1 cellular context compared by ENCODE assay signal in the genomic region with DNA sequence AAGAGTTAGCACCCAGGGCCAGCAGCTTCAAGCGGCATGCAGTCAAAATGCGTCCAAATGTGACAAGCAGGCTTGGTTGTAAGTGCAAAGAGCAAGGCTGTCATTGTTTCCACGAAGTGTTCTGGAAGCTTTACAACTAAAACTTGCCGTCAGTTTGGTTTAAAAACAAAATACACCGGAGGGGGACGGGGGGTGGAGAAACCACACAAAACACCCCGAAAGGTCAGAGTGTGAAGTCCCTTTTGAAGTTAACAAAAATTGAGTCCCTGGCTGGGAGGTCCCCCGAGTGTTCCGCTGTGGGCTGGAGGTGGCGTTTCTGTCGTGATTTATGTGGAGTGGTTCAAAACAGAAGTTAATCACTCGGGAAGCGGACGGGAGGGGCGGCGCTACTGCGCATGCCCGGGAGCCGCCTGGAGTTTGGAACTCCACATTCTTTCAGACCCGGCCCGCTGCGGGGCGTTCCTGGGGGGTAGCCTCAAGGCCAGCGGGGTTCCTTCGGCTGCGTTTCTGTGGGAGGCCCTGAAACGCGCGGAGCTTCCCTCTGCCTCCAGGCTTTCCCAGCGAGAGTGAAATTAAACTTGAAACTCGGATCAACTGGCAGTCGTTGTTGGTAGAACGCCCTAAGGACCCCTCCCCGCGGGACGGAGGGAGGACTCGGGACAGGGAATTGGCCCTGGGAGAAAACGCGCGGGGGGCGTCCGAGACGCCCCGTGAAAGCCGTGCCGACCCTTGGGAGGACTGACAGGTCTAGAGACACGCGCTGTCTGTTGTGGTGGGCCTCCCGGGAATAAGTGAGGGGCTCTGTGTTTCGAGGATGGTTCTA.
TF ChIP-seq lines count a peak whose summit lies in the region.

No MANE protein-coding gene starts in this region.

TF ChIP-seq in K562, 482 proteins besides CTCF, POLR2A, EP300 and RAD21 (continued from another document and continues in another):
- TF ChIP-seq BRD9 (IDR thresholded peaks at IDR 0.05; ENCODE audit: low read depth, partially characterized antibody) (no peak), ARID1B (IDR thresholded peaks at IDR 0.05) (no peak), CBX8 (IDR thresholded peaks at IDR 0.05; ENCODE audit: borderline replicate concordance, extremely low read depth, low read depth, low read length, poor library complexity, severe bottlenecking) (no peak), ZNF41 (CRISPR knock-in tag; conservative IDR thresholded peaks at IDR 0.05) (no peak), PPARD (CRISPR knock-in tag; IDR thresholded peaks at IDR 0.05) (no peak), TCF15 (CRISPR knock-in tag; IDR thresholded peaks at IDR 0.05) (no peak), BMI1 (IDR thresholded peaks at IDR 0.05; ENCODE audit: low read length) (no peak), ZNF316 (IDR thresholded peaks at IDR 0.05) (no peak), ZNF12 (CRISPR knock-in tag; IDR thresholded peaks at IDR 0.05) (0 out of 2 replicates have a peak, but pooled peaks have one; percentile 16), RBM15 (IDR thresholded peaks at IDR 0.05; ENCODE audit: insufficient read depth, low read length) (no peak), EHMT2 (IDR thresholded peaks at IDR 0.05) (no peak), NUFIP1 (IDR thresholded peaks at IDR 0.05; ENCODE audit: partially characterized antibody) (no peak), SPI1 (IDR thresholded peaks at IDR 0.05; ENCODE audit: borderline replicate concordance, low read depth, low read length) (no peak), ZNF121 (CRISPR knock-in tag; conservative IDR thresholded peaks at IDR 0.05) (no peak), GTF2A2 (tag; IDR thresholded peaks at IDR 0.05) (no peak), ZBTB2 (IDR thresholded peaks at IDR 0.05) (no peak), GTF3C2 (IDR thresholded peaks at IDR 0.05; ENCODE audit: borderline replicate concordance, extremely low read depth, insufficient read length) (no peak), E2F3 (CRISPR knock-in tag; IDR thresholded peaks at IDR 0.05) (no peak), ILK (tag; IDR thresholded peaks at IDR 0.05; ENCODE audit: borderline replicate concordance, low read depth) (no peak), ARID3A (IDR thresholded peaks at IDR 0.05; ENCODE audit: borderline replicate concordance, low read depth, low read length) (no peak), ELK3 (CRISPR knock-in tag; IDR thresholded peaks at IDR 0.05) (no peak), TOE1 (IDR thresholded peaks at IDR 0.05; ENCODE audit: borderline replicate concordance) (no peak), TOE1 (CRISPR knock-in tag; IDR thresholded peaks at IDR 0.05; ENCODE audit: borderline replicate concordance, low read depth) (no peak), THAP7 (CRISPR knock-in tag; IDR thresholded peaks at IDR 0.05) (no peak), ZBTB9 (CRISPR knock-in tag; IDR thresholded peaks at IDR 0.05) (peak; percentile 55), MCM5 (IDR thresholded peaks at IDR 0.05; ENCODE audit: low read depth) (no peak), CBX2 (IDR thresholded peaks at IDR 0.05; ENCODE audit: insufficient read depth, low read length, poor library complexity, severe bottlenecking) (no peak), ZNF445 (CRISPR knock-in tag; IDR thresholded peaks at IDR 0.05; ENCODE audit: low read depth) (no peak), ZNF584 (CRISPR knock-in tag; IDR thresholded peaks at IDR 0.05; ENCODE audit: low read depth) (no peak), ETV6 (IDR thresholded peaks at IDR 0.05; ENCODE audit: borderline replicate concordance in 1 of 2, low read depth in 2 of 2, low read length in 1 of 2) (no peak), ETV6 (CRISPR knock-in tag; IDR thresholded peaks at IDR 0.05; ENCODE audit: borderline replicate concordance) (no peak), TBL1XR1 (IDR thresholded peaks at IDR 0.05; ENCODE audit: low read length in 2 of 2) (no peak), ESRRA (IDR thresholded peaks at IDR 0.05; ENCODE audit: borderline replicate concordance, low read depth) (no peak)
- TF ChIP-seq, protein P1, sequence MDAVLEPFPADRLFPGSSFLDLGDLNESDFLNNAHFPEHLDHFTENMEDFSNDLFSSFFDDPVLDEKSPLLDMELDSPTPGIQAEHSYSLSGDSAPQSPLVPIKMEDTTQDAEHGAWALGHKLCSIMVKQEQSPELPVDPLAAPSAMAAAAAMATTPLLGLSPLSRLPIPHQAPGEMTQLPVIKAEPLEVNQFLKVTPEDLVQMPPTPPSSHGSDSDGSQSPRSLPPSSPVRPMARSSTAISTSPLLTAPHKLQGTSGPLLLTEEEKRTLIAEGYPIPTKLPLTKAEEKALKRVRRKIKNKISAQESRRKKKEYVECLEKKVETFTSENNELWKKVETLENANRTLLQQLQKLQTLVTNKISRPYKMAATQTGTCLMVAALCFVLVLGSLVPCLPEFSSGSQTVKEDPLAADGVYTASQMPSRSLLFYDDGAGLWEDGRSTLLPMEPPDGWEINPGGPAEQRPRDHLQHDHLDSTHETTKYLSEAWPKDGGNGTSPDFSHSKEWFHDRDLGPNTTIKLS (IDR thresholded peaks at IDR 0.05; ENCODE audit: borderline replicate concordance, low read depth) = no peak
- TF ChIP-seq, protein P2, sequence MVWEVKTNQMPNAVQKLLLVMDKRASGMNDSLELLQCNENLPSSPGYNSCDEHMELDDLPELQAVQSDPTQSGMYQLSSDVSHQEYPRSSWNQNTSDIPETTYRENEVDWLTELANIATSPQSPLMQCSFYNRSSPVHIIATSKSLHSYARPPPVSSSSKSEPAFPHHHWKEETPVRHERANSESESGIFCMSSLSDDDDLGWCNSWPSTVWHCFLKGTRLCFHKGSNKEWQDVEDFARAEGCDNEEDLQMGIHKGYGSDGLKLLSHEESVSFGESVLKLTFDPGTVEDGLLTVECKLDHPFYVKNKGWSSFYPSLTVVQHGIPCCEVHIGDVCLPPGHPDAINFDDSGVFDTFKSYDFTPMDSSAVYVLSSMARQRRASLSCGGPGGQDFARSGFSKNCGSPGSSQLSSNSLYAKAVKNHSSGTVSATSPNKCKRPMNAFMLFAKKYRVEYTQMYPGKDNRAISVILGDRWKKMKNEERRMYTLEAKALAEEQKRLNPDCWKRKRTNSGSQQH (CRISPR knock-in tag; IDR thresholded peaks at IDR 0.05) = 0 out of 2 replicates have a peak, but pooled peaks have one; percentile 22
- TF ChIP-seq, protein P3, sequence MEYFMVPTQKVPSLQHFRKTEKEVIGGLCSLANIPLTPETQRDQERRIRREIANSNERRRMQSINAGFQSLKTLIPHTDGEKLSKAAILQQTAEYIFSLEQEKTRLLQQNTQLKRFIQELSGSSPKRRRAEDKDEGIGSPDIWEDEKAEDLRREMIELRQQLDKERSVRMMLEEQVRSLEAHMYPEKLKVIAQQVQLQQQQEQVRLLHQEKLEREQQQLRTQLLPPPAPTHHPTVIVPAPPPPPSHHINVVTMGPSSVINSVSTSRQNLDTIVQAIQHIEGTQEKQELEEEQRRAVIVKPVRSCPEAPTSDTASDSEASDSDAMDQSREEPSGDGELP (CRISPR knock-in tag; IDR thresholded peaks at IDR 0.05; ENCODE audit: borderline replicate concordance) = peak; percentile 67; the same call in 1 of the 2 replicates
- TF ChIP-seq, protein P4, sequence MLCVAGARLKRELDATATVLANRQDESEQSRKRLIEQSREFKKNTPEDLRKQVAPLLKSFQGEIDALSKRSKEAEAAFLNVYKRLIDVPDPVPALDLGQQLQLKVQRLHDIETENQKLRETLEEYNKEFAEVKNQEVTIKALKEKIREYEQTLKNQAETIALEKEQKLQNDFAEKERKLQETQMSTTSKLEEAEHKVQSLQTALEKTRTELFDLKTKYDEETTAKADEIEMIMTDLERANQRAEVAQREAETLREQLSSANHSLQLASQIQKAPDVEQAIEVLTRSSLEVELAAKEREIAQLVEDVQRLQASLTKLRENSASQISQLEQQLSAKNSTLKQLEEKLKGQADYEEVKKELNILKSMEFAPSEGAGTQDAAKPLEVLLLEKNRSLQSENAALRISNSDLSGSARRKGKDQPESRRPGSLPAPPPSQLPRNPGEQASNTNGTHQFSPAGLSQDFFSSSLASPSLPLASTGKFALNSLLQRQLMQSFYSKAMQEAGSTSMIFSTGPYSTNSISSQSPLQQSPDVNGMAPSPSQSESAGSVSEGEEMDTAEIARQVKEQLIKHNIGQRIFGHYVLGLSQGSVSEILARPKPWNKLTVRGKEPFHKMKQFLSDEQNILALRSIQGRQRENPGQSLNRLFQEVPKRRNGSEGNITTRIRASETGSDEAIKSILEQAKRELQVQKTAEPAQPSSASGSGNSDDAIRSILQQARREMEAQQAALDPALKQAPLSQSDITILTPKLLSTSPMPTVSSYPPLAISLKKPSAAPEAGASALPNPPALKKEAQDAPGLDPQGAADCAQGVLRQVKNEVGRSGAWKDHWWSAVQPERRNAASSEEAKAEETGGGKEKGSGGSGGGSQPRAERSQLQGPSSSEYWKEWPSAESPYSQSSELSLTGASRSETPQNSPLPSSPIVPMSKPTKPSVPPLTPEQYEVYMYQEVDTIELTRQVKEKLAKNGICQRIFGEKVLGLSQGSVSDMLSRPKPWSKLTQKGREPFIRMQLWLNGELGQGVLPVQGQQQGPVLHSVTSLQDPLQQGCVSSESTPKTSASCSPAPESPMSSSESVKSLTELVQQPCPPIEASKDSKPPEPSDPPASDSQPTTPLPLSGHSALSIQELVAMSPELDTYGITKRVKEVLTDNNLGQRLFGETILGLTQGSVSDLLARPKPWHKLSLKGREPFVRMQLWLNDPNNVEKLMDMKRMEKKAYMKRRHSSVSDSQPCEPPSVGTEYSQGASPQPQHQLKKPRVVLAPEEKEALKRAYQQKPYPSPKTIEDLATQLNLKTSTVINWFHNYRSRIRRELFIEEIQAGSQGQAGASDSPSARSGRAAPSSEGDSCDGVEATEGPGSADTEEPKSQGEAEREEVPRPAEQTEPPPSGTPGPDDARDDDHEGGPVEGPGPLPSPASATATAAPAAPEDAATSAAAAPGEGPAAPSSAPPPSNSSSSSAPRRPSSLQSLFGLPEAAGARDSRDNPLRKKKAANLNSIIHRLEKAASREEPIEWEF (CRISPR knock-in tag; IDR thresholded peaks at IDR 0.05) = no peak
